10 cellular contexts compared by ENCODE assay signal in the genomic region with DNA sequence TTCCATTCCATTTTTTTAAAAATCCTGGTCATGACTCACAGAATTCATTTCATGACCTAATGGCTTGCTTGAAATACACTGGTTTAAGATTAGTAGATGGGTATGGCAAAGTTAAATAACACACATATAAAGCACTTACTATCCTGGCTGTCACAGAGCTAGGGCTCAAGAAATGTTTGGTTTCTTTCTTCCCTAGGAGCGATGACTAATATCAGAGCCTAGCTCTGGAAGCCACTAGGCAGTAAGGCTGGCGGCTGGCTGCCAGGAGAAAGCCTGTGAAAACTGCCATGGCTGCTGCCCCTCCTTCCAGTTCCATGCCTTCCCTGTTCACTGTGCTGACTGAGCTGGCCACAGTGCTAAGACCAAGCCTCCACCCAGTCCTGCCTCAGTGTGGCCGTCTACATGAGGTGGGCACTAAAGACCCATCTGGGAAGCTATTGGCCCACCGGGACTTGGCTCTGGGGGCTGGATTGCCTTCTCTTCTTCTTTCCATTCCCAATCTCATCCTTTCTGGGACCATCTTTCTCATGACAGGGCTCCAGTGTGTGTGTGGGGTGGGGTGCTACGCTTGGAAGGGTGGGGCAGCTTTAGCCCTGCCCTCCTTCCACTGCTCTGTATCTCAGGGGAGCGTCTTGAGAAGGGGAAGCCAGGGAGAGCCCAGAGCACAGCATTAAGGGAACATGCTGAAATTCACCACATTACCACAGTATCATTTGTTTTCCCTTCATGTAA. TPM values are rescaled to one million over a fixed set of nuclear protein-coding genes. Genes with fewer than 3 reads are reported as not detected.
DNase-seq lines count a peak whose midpoint lies in the region; ATAC-seq and TF ChIP-seq lines count a peak whose summit lies in the region.
"Had no signal": no experiment of that assay in that cellular context is flagged by ENCODE, and none has a peak within 500 bp of the region (broad histone marks: within the 10 kb centered on the region; RNA-seq: fewer than 3 reads in every experiment).

No MANE protein-coding gene starts in this region.

- no peak overlapping the region for H3K4me3 ChIP-seq in sigmoid colon

- CTCF ChIA-PET in activated CD8-positive, alpha-beta T cell treated with anti-CD3 and anti-CD28 coated beads for 36 hours (lab: Charles Lee), result interaction anchor here (1.4 kb wide), 1 partner anchor 18 kb away, joined by 3 read pairs; no protein-coding TSS in a partner anchor

- no peak overlapping the region for H3K4me3 Mint-ChIP-seq in activated CD8-positive, alpha-beta T cell treated with anti-CD3 and anti-CD28 coated beads for 36 hours

- no peak overlapping the region for H3K27ac Mint-ChIP-seq in activated CD8-positive, alpha-beta T cell treated with anti-CD3 and anti-CD28 coated beads for 36 hours

- H3K27ac ChIP-seq in sigmoid colon, result peak overlapping the region; percentile 64 to 79 (median 76)

- H3K4me1 Mint-ChIP-seq in activated CD8-positive, alpha-beta T cell treated with anti-CD3 and anti-CD28 coated beads for 36 hours (ENCODE audit: low read depth), result no peaks in the 10 kb centered on the region

- no peaks in the 10 kb centered on the region for H3K9me3 Mint-ChIP-seq in activated CD8-positive, alpha-beta T cell treated with anti-CD3 and anti-CD28 coated beads for 36 hours

- peaks cover 0 to 25% (median 19%) of the 10 kb centered on the region in 4 donors for H3K4me1 ChIP-seq in sigmoid colon

- POLR2A ChIA-PET in activated CD8-positive, alpha-beta T cell treated with anti-CD3 and anti-CD28 coated beads for 36 hours (lab: Charles Lee), result interaction anchor here (1.1 kb wide), 1 partner anchor 12 kb away, joined by 3 read pairs; no protein-coding TSS in a partner anchor

- H3K9me3 ChIP-seq in sigmoid colon, result no peaks in the 10 kb centered on the region

- no peaks in the 10 kb centered on the region for H3K27me3 ChIP-seq in sigmoid colon

- TF ChIP-seq CTCF in sigmoid colon (IDR thresholded peaks at IDR 0.05), result no peak
- no peak for TF ChIP-seq CTCF in activated CD8-positive, alpha-beta T cell treated with anti-CD3 and anti-CD28 coated beads for 36 hours (IDR thresholded peaks at IDR 0.05)

- intact Hi-C loops in left ventricle myocardium superior (cut with micrococcal nuclease) (no loop called here), sigmoid colon (cut with DNase I) (loop anchor here (10.0 kb wide), 1 partner anchor 87 kb away; no protein-coding TSS in a partner anchor)
- intact Hi-C loops in activated CD8-positive, alpha-beta T cell treated with anti-CD3 and anti-CD28 coated beads for 36 hours (cut with micrococcal nuclease), result no loop called here

- 84% methylated on average over 6 of the region's 6 CpGs for WGBS in sigmoid colon, 2 donors

- no peak for TF ChIP-seq POLR2A in sigmoid colon (IDR thresholded peaks at IDR 0.05)

- no peaks in the 10 kb centered on the region for H3K27me3 Mint-ChIP-seq in activated CD8-positive, alpha-beta T cell treated with anti-CD3 and anti-CD28 coated beads for 36 hours

- H3K36me3 ChIP-seq in sigmoid colon, result peaks cover 9 to 62% (median 33%) of the 10 kb centered on the region in 4 donors

- H3K36me3 Mint-ChIP-seq in activated CD8-positive, alpha-beta T cell treated with anti-CD3 and anti-CD28 coated beads for 36 hours (ENCODE audit: low read depth), result peaks cover 5% of the 10 kb centered on the region

- DNase-seq in EH (ENCODE audit: low read depth) (peak; percentile 97), astrocyte of the hippocampus (ENCODE audit: low read depth, low spot score) (peak; percentile 95), left ventricle myocardium superior (peak; percentile 71), sigmoid colon (peak; percentile 90), ecto neural progenitor cell (ENCODE audit: low spot score) (no peak)
- DNase-seq in activated CD8-positive, alpha-beta T cell treated with anti-CD3 and anti-CD28 coated beads for 36 hours, result no peak
- DNase-seq: central memory CD4-positive, alpha-beta T cell; NCI-H1694 had no signal

- TF ChIP-seq EP300 in sigmoid colon (IDR thresholded peaks at IDR 0.05), result no peak

- ATAC-seq in left ventricle myocardium superior (peak; percentile 73), GM18861 (IDR thresholded peaks at IDR 0.05; ENCODE audit: unreplicated experiment) (no peak), GM21360 (IDR thresholded peaks at IDR 0.05; ENCODE audit: unreplicated experiment) (no peak)
- no peak for ATAC-seq in activated CD8-positive, alpha-beta T cell treated with anti-CD3 and anti-CD28 coated beads for 36 hours

RNA-seq across cellular contexts. Expression of a gene that starts 10.8 kb away (rescaled TPM):
- not detected for total RNA-seq in left ventricle myocardium superior
- total RNA-seq in sigmoid colon, result not detected
- under 1 TPM in 1 of 3 donors, not detected in 2; 0.06 TPM for polyA plus RNA-seq in sigmoid colon
- total RNA-seq in activated CD8-positive, alpha-beta T cell treated with anti-CD3 and anti-CD28 coated beads for 36 hours, result under 1 TPM; 0.29 to 0.36 TPM

RNA-seq across cellular contexts. Expression of a gene that starts 16.5 kb away (rescaled TPM):
- 20.5 TPM for total RNA-seq in left ventricle myocardium superior
- total RNA-seq in sigmoid colon, result 10 to 100 TPM; 56.2 to 78.3 (median 65.5) TPM
- polyA plus RNA-seq in sigmoid colon, result 10 to 100 TPM; 12.9 to 47.8 (median 14.4) TPM
- total RNA-seq in activated CD8-positive, alpha-beta T cell treated with anti-CD3 and anti-CD28 coated beads for 36 hours, result 10 to 100 TPM; 28.7 to 30.6 TPM

RNA-seq across cellular contexts. Expression of a gene that starts 25.5 kb away (rescaled TPM):
- not detected for total RNA-seq in left ventricle myocardium superior
- total RNA-seq in sigmoid colon, result not detected
- polyA plus RNA-seq in sigmoid colon, result under 1 TPM in 1 of 3 donors, not detected in 2; 0.01 TPM
- not detected for total RNA-seq in activated CD8-positive, alpha-beta T cell treated with anti-CD3 and anti-CD28 coated beads for 36 hours

RNA-seq across cellular contexts. Expression of a gene that starts 52.9 kb away (rescaled TPM):
- total RNA-seq in left ventricle myocardium superior (not detected), sigmoid colon (under 1 TPM in 2 of 4 donors, not detected in 2; 0.14 to 0.55 TPM)
- polyA plus RNA-seq in sigmoid colon, result under 1 TPM in 2 of 3 donors, not detected in 1; under 0.01 to 0.15 TPM
- not detected for total RNA-seq in activated CD8-positive, alpha-beta T cell treated with anti-CD3 and anti-CD28 coated beads for 36 hours

Comparison
In these comparisons a context has a peak if more than half of its experiments do, and no peak if none do; other contexts are left out.
1. DNase-seq: peak in EH (single experiment), astrocyte of the hippocampus (single experiment), left ventricle myocardium superior (single experiment) and sigmoid colon (single experiment); none in activated CD8-positive, alpha-beta T cell treated with anti-CD3 and anti-CD28 coated beads for 36 hours (single experiment) and ecto neural progenitor cell (single experiment).